Comparison of ENCODE assay signal across 26 cellular contexts in the genomic region with DNA sequence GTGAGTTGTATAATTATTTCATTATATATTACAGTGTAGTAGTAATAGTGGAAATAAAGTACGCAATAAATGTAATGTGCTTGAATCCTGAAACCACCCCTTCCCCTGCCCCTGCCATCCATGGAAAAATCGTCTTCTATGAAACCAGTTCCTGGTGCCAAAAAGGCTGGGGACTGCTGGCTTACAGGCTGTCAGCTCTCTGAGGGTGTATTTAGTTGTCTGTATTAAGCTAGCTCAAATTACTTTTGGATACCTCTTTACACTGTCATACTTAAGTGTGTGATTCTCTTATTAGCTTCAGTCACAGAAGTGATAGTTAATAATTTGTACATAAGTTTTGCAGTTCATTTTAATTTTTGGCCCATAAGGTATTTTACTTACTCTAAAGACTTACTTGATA.
"Had no signal": no experiment of that assay in that cellular context is flagged by ENCODE, and none has a peak within 500 bp of the region (broad histone marks: within the 10 kb centered on the region; RNA-seq: fewer than 3 reads in every experiment).

No MANE protein-coding gene starts in this region.

- H3K4me3 ChIP-seq: lower lobe of right lung, pancreas, prostate gland, right lobe of liver, smooth muscle cell, transverse colon, upper lobe of right lung had no signal

- ATAC-seq: lower lobe of right lung; naive thymus-derived CD8-positive, alpha-beta T cell; pancreas; right lobe of liver; stimulated activated memory B cell treated with anti-CD40 and anti-IgM and Interleukin-4, amounts not matched to agents 10 μg/mL and 1 μg/mL and 100 μg/mL, for 72 hours; stimulated activated naive CD8-positive, alpha-beta T cell treated with anti-CD3 and anti-CD28 coated beads, Interleukin-15, amount 100 ng/mL, for 72 hours; upper lobe of right lung had no signal

- DNase-seq: hypothalamus; immature natural killer cell; kidney; lower lobe of right lung; mammary epithelial cell; mesenchymal stem cell; naive thymus-derived CD8-positive, alpha-beta T cell; nucleus accumbens; pancreas; posterior cingulate gyrus; retina; right lobe of liver; stimulated activated CD4-positive, alpha-beta T cell treated with anti-CD3 and anti-CD28 coated beads, Interleukin-1b, Interleukin-23, amount 100 ng/mL, for 48 hours; stimulated activated CD4-positive, alpha-beta T cell treated with anti-CD3 and anti-CD28 coated beads, Interleukin-2, amount 100 ng/mL, for 48 hours; stimulated activated CD4-positive, alpha-beta T cell treated with anti-CD3 and anti-CD28 coated beads, Interleukin-4, amount 100 ng/mL, for 4 hours; stimulated activated CD8-positive, alpha-beta memory T cell treated with anti-CD3 and anti-CD28 coated beads, Interleukin-4, amount 100 ng/mL, for 48 hours; stimulated activated naive CD4-positive, alpha-beta T cell treated with Interleukin-2 at 50 U/mL for 16 hours; stimulated activated naive CD8-positive, alpha-beta T cell treated with anti-CD3 and anti-CD28 coated beads, Interleukin-15, amount 100 ng/mL, for 72 hours; substantia nigra; transverse colon; upper lobe of right lung had no signal

- H3K27ac ChIP-seq: lower lobe of right lung, pancreas, prostate gland, right lobe of liver, transverse colon, upper lobe of right lung had no signal

- FAIRE-seq: islet of Langerhans, kidney, pancreas, urothelium cell line had no signal
